ENCODE assay signal across 13 cellular contexts in the genomic region with DNA sequence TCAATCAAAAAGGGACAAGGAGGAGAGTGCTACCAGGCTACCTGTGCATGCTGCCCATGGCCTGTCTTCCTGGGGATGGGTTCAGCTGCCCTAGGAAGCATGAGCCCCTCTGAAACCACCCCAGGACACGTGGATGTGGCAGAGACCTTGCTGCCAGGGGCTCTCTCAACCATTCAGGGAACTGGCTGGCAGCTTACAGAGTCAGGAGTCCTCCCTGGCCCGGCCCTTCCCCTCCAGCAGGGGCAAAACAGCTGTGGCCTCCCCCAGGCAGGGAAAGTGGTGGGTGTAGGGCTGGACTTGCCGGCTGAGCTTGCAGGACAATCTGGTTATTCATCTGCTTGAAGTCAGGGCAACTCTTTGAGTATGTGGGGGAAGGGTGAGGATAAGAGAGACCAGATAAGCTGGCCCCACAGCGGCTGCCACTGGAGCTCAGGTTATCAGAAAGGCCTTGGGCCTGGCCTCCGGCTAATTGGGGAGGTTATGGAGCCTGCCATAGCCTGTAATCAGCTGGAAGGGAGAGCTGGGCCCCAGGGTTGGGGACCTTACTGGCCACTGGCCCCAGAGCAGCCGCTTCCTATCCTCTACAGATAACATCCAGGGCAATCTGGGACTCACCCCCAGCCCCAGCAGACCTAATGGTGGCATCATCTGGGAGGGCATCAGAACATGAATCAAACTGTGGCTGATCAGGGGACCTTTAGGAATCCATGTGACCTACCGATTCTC. TPM values are rescaled to one million over a fixed set of nuclear protein-coding genes. Genes with fewer than 3 reads are reported as not detected.
DNase-seq lines count a peak whose midpoint lies in the region; ATAC-seq and TF ChIP-seq lines count a peak whose summit lies in the region.
"Had no signal": no experiment of that assay in that cellular context is flagged by ENCODE, and none has a peak within 500 bp of the region (broad histone marks: within the 10 kb centered on the region; RNA-seq: fewer than 3 reads in every experiment).

No MANE protein-coding gene starts in this region.

- H3K36me3 Mint-ChIP-seq in neural crest cell (ENCODE audit: low read depth): no peaks in the 10 kb centered on the region

- H3K27ac Mint-ChIP-seq in neural crest cell (ENCODE audit: unreplicated experiment): no peak overlapping the region
- no peak overlapping the region for H3K27ac Mint-ChIP-seq in stimulated activated naive CD8-positive, alpha-beta T cell treated with anti-CD3 and anti-CD28 coated beads, Interleukin-15, amount 100 ng/mL, for 72 hours

- no peaks in the 10 kb centered on the region for H3K9me3 ChIP-seq in MM.1S (replicated peaks; ENCODE audit: insufficient read depth, low read length)
- H3K9me3 ChIP-seq: vagina had no signal

- H2AFZ ChIP-seq in MM.1S (ENCODE audit: low read length): no peak overlapping the region

- H3K4me3 ChIP-seq in MM.1S (ENCODE audit: low read length) (no peak overlapping the region), coronary artery (peak overlapping the region; percentile 13)
- H3K4me3 ChIP-seq: BLaER1 treated with 17β-estradiol and CSF1 and Interleukin-3, amounts not matched to agents 10 nM and 100 nM; vagina had no signal

- H3K36me3 ChIP-seq in MM.1S (replicated peaks; ENCODE audit: insufficient read depth, low read length): no peaks in the 10 kb centered on the region
- H3K36me3 ChIP-seq: BLaER1 treated with 17β-estradiol and CSF1 and Interleukin-3, amounts not matched to agents 10 nM and 100 nM; vagina had no signal

- H3K27me3 Mint-ChIP-seq in neural crest cell (ENCODE audit: low read depth): peaks cover 76% of the 10 kb centered on the region
- H3K27me3 Mint-ChIP-seq in stimulated activated naive CD8-positive, alpha-beta T cell treated with anti-CD3 and anti-CD28 coated beads, Interleukin-15, amount 100 ng/mL, for 72 hours: peaks cover 72% of the 10 kb centered on the region

- DNase-seq in MM.1S: no peak
- DNase-seq in coronary artery (ENCODE audit: low spot score): no peak
- no peak for DNase-seq in neural crest cell (ENCODE audit: low read depth, low spot score)
- DNase-seq in NCI-H1694 (lab: John Stamatoyannopoulos, UW): no peak
- no peak for DNase-seq in NCI-H2029 (lab: John Stamatoyannopoulos, UW)
- DNase-seq in NCI-H146 treated with DMSO at 0.1 percent for 48 hours (lab: John Stamatoyannopoulos, UW; ENCODE audit: unreplicated experiment): no peak
- no peak for DNase-seq in stimulated activated naive CD8-positive, alpha-beta T cell treated with anti-CD3 and anti-CD28 coated beads, Interleukin-15, amount 100 ng/mL, for 72 hours
- DNase-seq: amygdala; effector memory CD4-positive, alpha-beta T cell; NCI-H1694 treated with DMSO at 0.1 percent for 48 hours had no signal

- H3K79me2 ChIP-seq in MM.1S (ENCODE audit: low read length): no peaks in the 10 kb centered on the region

- H3K9me2 ChIP-seq in MM.1S (replicated peaks; ENCODE audit: insufficient read depth, low read length): no peaks in the 10 kb centered on the region

- H3K9ac ChIP-seq in MM.1S (ENCODE audit: low read length): no peak overlapping the region
- H3K9ac ChIP-seq: BLaER1 treated with 17β-estradiol and CSF1 and Interleukin-3, amounts not matched to agents 10 nM and 100 nM had no signal

- H4K20me1 ChIP-seq in MM.1S (ENCODE audit: insufficient read depth, low read length): no peaks in the 10 kb centered on the region

- H3K27ac ChIP-seq in C4-2B: no peak overlapping the region
- no peak overlapping the region for H3K27ac ChIP-seq in MM.1S (ENCODE audit: low read length)
- peak overlapping the region; percentile 97 for H3K27ac ChIP-seq in coronary artery
- H3K27ac ChIP-seq: BLaER1 treated with 17β-estradiol and CSF1 and Interleukin-3, amounts not matched to agents 10 nM and 100 nM; vagina had no signal

- H3F3A ChIP-seq in MM.1S (ENCODE audit: insufficient read depth, low read length): peaks cover 8% of the 10 kb centered on the region; the same call in 1 of the 2 replicates

- peak overlapping the region; percentile 83 for H3K4me3 Mint-ChIP-seq in neural crest cell
- H3K4me3 Mint-ChIP-seq in stimulated activated naive CD8-positive, alpha-beta T cell treated with anti-CD3 and anti-CD28 coated beads, Interleukin-15, amount 100 ng/mL, for 72 hours: no peak overlapping the region

- H3K4me1 Mint-ChIP-seq in neural crest cell: peaks cover 61% of the 10 kb centered on the region
- peaks cover 30% of the 10 kb centered on the region for H3K4me1 Mint-ChIP-seq in stimulated activated naive CD8-positive, alpha-beta T cell treated with anti-CD3 and anti-CD28 coated beads, Interleukin-15, amount 100 ng/mL, for 72 hours

- peaks cover 15% of the 10 kb centered on the region for H3K27me3 ChIP-seq in MM.1S (replicated peaks; ENCODE audit: insufficient read depth, low read length)

- no peaks in the 10 kb centered on the region for H3K9me3 Mint-ChIP-seq in neural crest cell
- no peaks in the 10 kb centered on the region for H3K9me3 Mint-ChIP-seq in stimulated activated naive CD8-positive, alpha-beta T cell treated with anti-CD3 and anti-CD28 coated beads, Interleukin-15, amount 100 ng/mL, for 72 hours

- TF ChIP-seq CTCF in C4-2B (conservative IDR thresholded peaks at IDR 0.05) (peak; percentile 26; the same call in 1 of the 2 replicates), MM.1S (IDR thresholded peaks at IDR 0.05; ENCODE audit: low read length) (0 out of 2 replicates have a peak, but pooled peaks have one; percentile 0), coronary artery (IDR thresholded peaks at IDR 0.05) (no peak), neural crest cell (conservative IDR thresholded peaks at IDR 0.05) (peak; percentile 12)

- H3K4me2 ChIP-seq in MM.1S (ENCODE audit: low read depth, low read length): no peak overlapping the region
- H3K4me2 ChIP-seq: BLaER1 treated with 17β-estradiol and CSF1 and Interleukin-3, amounts not matched to agents 10 nM and 100 nM had no signal

- peaks cover 10% of the 10 kb centered on the region for H3K4me1 ChIP-seq in MM.1S (ENCODE audit: low read length)

- ATAC-seq in stimulated activated naive CD8-positive, alpha-beta T cell treated with anti-CD3 and anti-CD28 coated beads, Interleukin-15, amount 100 ng/mL, for 72 hours: no peak

RNA-seq across cellular contexts. Expression of gene TBX2, which starts 5.6 kb away (rescaled TPM):
- 16.1 and 18.7 TPM in 2 replicates for total RNA-seq in neural crest cell

RNA-seq across cellular contexts. Expression of gene TBX4, which starts 58.2 kb away (rescaled TPM):
- total RNA-seq in neural crest cell: not detected in 2 replicates
- total RNA-seq: vagina had no signal

Comparison
In these comparisons a context has a peak if more than half of its experiments do, and no peak if none do; other contexts are left out.
1. H3K27ac ChIP-seq: peak in coronary artery (2 of 2); none in C4-2B (single experiment) and MM.1S (single experiment).